8 cellular contexts compared by ENCODE assay signal in the genomic region with DNA sequence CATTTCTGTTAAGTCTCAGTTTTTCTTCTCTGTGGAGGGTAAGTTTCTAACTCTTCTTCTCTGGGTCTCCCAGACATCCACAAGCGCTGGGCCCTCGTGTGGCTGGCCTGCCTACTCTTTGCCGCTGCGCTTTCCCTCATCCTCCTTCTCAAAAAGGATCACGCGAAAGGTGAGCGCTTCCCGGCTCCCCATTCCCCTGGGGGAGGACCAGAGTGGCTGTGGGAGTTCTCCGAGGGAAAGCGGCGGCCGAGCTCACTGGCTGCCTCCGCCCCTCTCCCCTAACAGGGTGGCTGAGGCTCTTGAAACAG. TPM values are rescaled to one million over a fixed set of nuclear protein-coding genes. Genes with fewer than 3 reads are reported as not detected.
DNase-seq lines count a peak whose midpoint lies in the region; ATAC-seq and TF ChIP-seq lines count a peak whose summit lies in the region.

No MANE protein-coding gene starts in this region.

- H3K36me3 Mint-ChIP-seq in activated naive CD4-positive, alpha-beta T cell treated with anti-CD3 and anti-CD28 coated beads, Interleukin-2, amount 50 U/mL, for 24 hours: peaks cover 8% of the 10 kb centered on the region

- in situ Hi-C loops in brain microvascular endothelial cell (cut with HindIII; ENCODE audit: low pct_ligation_motif_present, low sequenced_read_pairs): no loop called here

- peak overlapping the region; percentile 99 for H3K27ac Mint-ChIP-seq in activated naive CD4-positive, alpha-beta T cell treated with anti-CD3 and anti-CD28 coated beads, Interleukin-2, amount 50 U/mL, for 24 hours

- no peaks in the 10 kb centered on the region for H3K27me3 ChIP-seq in brain microvascular endothelial cell (replicated peaks)
- H3K27me3 ChIP-seq in upper lobe of left lung: no peaks in the 10 kb centered on the region

- H3K9me3 ChIP-seq in mesodermal cell (ENCODE audit: control insufficient read depth, low read length) (no peaks in the 10 kb centered on the region), upper lobe of left lung (no peaks in the 10 kb centered on the region)

- TF ChIP-seq CTCF in brain microvascular endothelial cell (IDR thresholded peaks at IDR 0.05; ENCODE audit: low read depth, low read length, missing control alignments) (no peak), upper lobe of left lung (IDR thresholded peaks at IDR 0.05) (no peak)

- WGBS in mesodermal cell (ENCODE audit: insufficient coverage in 2 of 2), 2 experiments: 40% methylated on average over 2 of the region's 13 CpGs; no CpG with 5 or more reads in 1 of the 2 experiments
- WGBS in upper lobe of left lung, 2 donors: 0 to 14% methylated on average over 8 to 13 of the region's 13 CpGs

- H3K4me3 Mint-ChIP-seq in activated naive CD4-positive, alpha-beta T cell treated with anti-CD3 and anti-CD28 coated beads, Interleukin-2, amount 50 U/mL, for 24 hours: peak overlapping the region; percentile 99

- H3K27ac ChIP-seq in brain microvascular endothelial cell: peak overlapping the region; percentile 99
- peak overlapping the region; percentile 53 for H3K27ac ChIP-seq in mesodermal cell (ENCODE audit: low read depth, low read length, severe bottlenecking)
- peak overlapping the region; percentile 89 to 96 (median 94) for H3K27ac ChIP-seq in upper lobe of left lung

- H3K4me1 ChIP-seq in mesodermal cell (ENCODE audit: control insufficient read depth, insufficient read depth, low read length, poor library complexity, severe bottlenecking) (no peaks in the 10 kb centered on the region), upper lobe of left lung (peaks cover 23 to 37% (median 28%) of the 10 kb centered on the region in 4 donors)

- H3K36me3 ChIP-seq in brain microvascular endothelial cell (replicated peaks): peaks cover 17% of the 10 kb centered on the region
- H3K36me3 ChIP-seq in mesodermal cell (ENCODE audit: control insufficient read depth, insufficient read depth, low read length): peaks cover 33% of the 10 kb centered on the region
- peaks cover 0 to 36% (median 5%) of the 10 kb centered on the region in 4 donors for H3K36me3 ChIP-seq in upper lobe of left lung

- no peak for TF ChIP-seq EP300 in upper lobe of left lung (IDR thresholded peaks at IDR 0.05)

- peak overlapping the region; percentile 73 for H3K4me3 ChIP-seq in brain microvascular endothelial cell (ENCODE audit: low read depth, low read length)
- H3K4me3 ChIP-seq in mesodermal cell (ENCODE audit: extremely low read depth, insufficient read depth, low read length, poor library complexity, severe bottlenecking): peak overlapping the region; percentile 61
- H3K4me3 ChIP-seq in upper lobe of left lung: peak overlapping the region; percentile 45 to 96 (median 64)

- no peaks in the 10 kb centered on the region for H3K9me3 Mint-ChIP-seq in activated naive CD4-positive, alpha-beta T cell treated with anti-CD3 and anti-CD28 coated beads, Interleukin-2, amount 50 U/mL, for 24 hours

- TF ChIP-seq POLR2A in upper lobe of left lung (IDR thresholded peaks at IDR 0.05): no peak

- no peak for ATAC-seq in upper lobe of left lung (ENCODE audit: low FRiP score in 2 of 2)
- ATAC-seq in HG03565 (IDR thresholded peaks at IDR 0.05; ENCODE audit: unreplicated experiment): no peak

- H3K4me1 Mint-ChIP-seq in activated naive CD4-positive, alpha-beta T cell treated with anti-CD3 and anti-CD28 coated beads, Interleukin-2, amount 50 U/mL, for 24 hours: peaks cover 38% of the 10 kb centered on the region

- no peaks in the 10 kb centered on the region for H3K27me3 Mint-ChIP-seq in activated naive CD4-positive, alpha-beta T cell treated with anti-CD3 and anti-CD28 coated beads, Interleukin-2, amount 50 U/mL, for 24 hours

- no peak for DNase-seq in activated naive CD4-positive, alpha-beta T cell treated with anti-CD3 and anti-CD28 coated beads, Interleukin-2, amount 50 U/mL, for 16 hours
- no peak for DNase-seq in brain microvascular endothelial cell
- no peak for DNase-seq in upper lobe of left lung
- DNase-seq in NCI-H2227 treated with DMSO at 0.1 percent for 48 hours (lab: John Stamatoyannopoulos, UW): no peak
- DNase-seq in MV-4-11 (lab: John Stamatoyannopoulos, UW): no peak

RNA-seq across cellular contexts. Expression of gene CRELD1, which starts 1.1 kb away (rescaled TPM):
- 47.8 TPM for polyA plus RNA-seq in mesodermal cell (2013, experiment 1 of 2)
- polyA plus RNA-seq in mesodermal cell (2013, experiment 2 of 2): 38.3 TPM
- 10 to 100 TPM; 31.7 to 72.3 (median 44.0) TPM for total RNA-seq in upper lobe of left lung

RNA-seq across cellular contexts. Expression of gene IL17RC, which starts 15.6 kb away (rescaled TPM):
- polyA plus RNA-seq in mesodermal cell (2013, experiment 1 of 2): 15.4 TPM
- polyA plus RNA-seq in mesodermal cell (2013, experiment 2 of 2): 13.8 TPM
- total RNA-seq in upper lobe of left lung: 10 to 100 TPM; 26.3 to 83.8 (median 32.9) TPM

RNA-seq across cellular contexts. Expression of gene PRRT3, which starts 19.7 kb away (rescaled TPM):
- polyA plus RNA-seq in mesodermal cell (2013, experiment 1 of 2): 2.1 TPM
- polyA plus RNA-seq in mesodermal cell (2013, experiment 2 of 2): 1.5 TPM
- 1 to 10 TPM; 1.6 to 7.1 (median 4.5) TPM for total RNA-seq in upper lobe of left lung

RNA-seq across cellular contexts. Expression of gene IL17RE, which starts 29.8 kb away (rescaled TPM):
- polyA plus RNA-seq in mesodermal cell (2013, experiment 1 of 2): 3.3 TPM
- 2.8 TPM for polyA plus RNA-seq in mesodermal cell (2013, experiment 2 of 2)
- 10 to 100 TPM; 16.1 to 44.8 (median 27.0) TPM for total RNA-seq in upper lobe of left lung

RNA-seq across cellular contexts. Expression of gene JAGN1, which starts 42.1 kb away (rescaled TPM):
- 40.6 TPM for polyA plus RNA-seq in mesodermal cell (2013, experiment 1 of 2)
- polyA plus RNA-seq in mesodermal cell (2013, experiment 2 of 2): 38.7 TPM
- total RNA-seq in upper lobe of left lung: 10 to 100 TPM in 4 of 6 donors, 1 to 10 TPM in 2; 4.2 to 33.3 (median 24.2) TPM
